In genomic region chr10:1036341-1036791, GRCh38 we compare ENCODE assay signal across 8 cellular contexts. TPM values are rescaled to one million over a fixed set of nuclear protein-coding genes. Genes with fewer than 3 reads are reported as not detected.
A peak's percentile ranks its signal among the peaks of the same experiment; 100 is the strongest.
DNase-seq lines count a peak whose midpoint lies in the region; ATAC-seq and TF ChIP-seq lines count a peak whose summit lies in the region.

No MANE protein-coding gene starts in this region.

- DNase-seq in activated naive CD4-positive, alpha-beta T cell treated with anti-CD3 and anti-CD28 coated beads, Interleukin-2, amount 10 ng/mL, durations not matched to agents 7 days and 5 days, result no peak
- DNase-seq in brain microvascular endothelial cell (peak; percentile 35), GM03348 (ENCODE audit: low spot score) (no peak), endothelial cell (ENCODE audit: low spot score) (no peak)
- DNase-seq in stimulated activated naive CD8-positive, alpha-beta T cell treated with anti-CD3 and anti-CD28 coated beads, Interleukin-15, amount 100 ng/mL, for 72 hours, result no peak

- TF ChIP-seq CTCF in brain microvascular endothelial cell (IDR thresholded peaks at IDR 0.05; ENCODE audit: low read depth, low read length, missing control alignments) (no peak), endothelial cell (IDR thresholded peaks at IDR 0.05; ENCODE audit: unreplicated experiment) (no peak)

- no peak overlapping the region for H3K4me3 Mint-ChIP-seq in activated naive CD4-positive, alpha-beta T cell treated with anti-CD3 and anti-CD28 coated beads, Interleukin-2, amount 50 U/mL, for 24 hours
- no peak overlapping the region for H3K4me3 Mint-ChIP-seq in activated naive CD4-positive, alpha-beta T cell treated with anti-CD3 and anti-CD28 coated beads, Interleukin-2, amount 10 ng/mL, durations not matched to agents 7 days and 5 days
- no peak overlapping the region for H3K4me3 Mint-ChIP-seq in stimulated activated naive CD8-positive, alpha-beta T cell treated with anti-CD3 and anti-CD28 coated beads, Interleukin-15, amount 100 ng/mL, for 72 hours
- no peak overlapping the region for H3K4me3 Mint-ChIP-seq in endothelial cell (ENCODE audit: unreplicated experiment)

- H3K27ac Mint-ChIP-seq in activated naive CD4-positive, alpha-beta T cell treated with anti-CD3 and anti-CD28 coated beads, Interleukin-2, amount 50 U/mL, for 24 hours, result peak overlapping the region; percentile 8
- no peak overlapping the region for H3K27ac Mint-ChIP-seq in activated naive CD4-positive, alpha-beta T cell treated with anti-CD3 and anti-CD28 coated beads, Interleukin-2, amount 10 ng/mL, durations not matched to agents 7 days and 5 days
- no peak overlapping the region for H3K27ac Mint-ChIP-seq in stimulated activated naive CD8-positive, alpha-beta T cell treated with anti-CD3 and anti-CD28 coated beads, Interleukin-15, amount 100 ng/mL, for 72 hours
- H3K27ac Mint-ChIP-seq in endothelial cell (ENCODE audit: unreplicated experiment), result no peak overlapping the region

- no peak overlapping the region for H3K4me3 ChIP-seq in brain microvascular endothelial cell (ENCODE audit: low read depth, low read length)

- peaks cover 17% of the 10 kb centered on the region for H3K36me3 ChIP-seq in brain microvascular endothelial cell (replicated peaks)

- peak; percentile 92 for ATAC-seq in HG03280 (IDR thresholded peaks at IDR 0.05; ENCODE audit: unreplicated experiment)
- ATAC-seq in stimulated activated naive CD8-positive, alpha-beta T cell treated with anti-CD3 and anti-CD28 coated beads, Interleukin-15, amount 100 ng/mL, for 72 hours, result peak; percentile 45
- ATAC-seq in GM19397 (IDR thresholded peaks at IDR 0.05; ENCODE audit: unreplicated experiment), result no peak

- no peak overlapping the region for H3K27ac ChIP-seq in brain microvascular endothelial cell

- H3K27me3 ChIP-seq in brain microvascular endothelial cell (replicated peaks), result no peaks in the 10 kb centered on the region

- in situ Hi-C loops in brain microvascular endothelial cell (cut with HindIII; ENCODE audit: low pct_ligation_motif_present, low sequenced_read_pairs), result no loop called here

- H3K36me3 Mint-ChIP-seq in activated naive CD4-positive, alpha-beta T cell treated with anti-CD3 and anti-CD28 coated beads, Interleukin-2, amount 50 U/mL, for 24 hours, result peaks cover 5% of the 10 kb centered on the region
- H3K36me3 Mint-ChIP-seq in activated naive CD4-positive, alpha-beta T cell treated with anti-CD3 and anti-CD28 coated beads, Interleukin-2, amount 10 ng/mL, durations not matched to agents 7 days and 5 days, result peaks cover 20% of the 10 kb centered on the region
- peaks cover 8% of the 10 kb centered on the region for H3K36me3 Mint-ChIP-seq in endothelial cell (ENCODE audit: low read depth, unreplicated experiment)

- H3K27me3 Mint-ChIP-seq in activated naive CD4-positive, alpha-beta T cell treated with anti-CD3 and anti-CD28 coated beads, Interleukin-2, amount 50 U/mL, for 24 hours, result no peaks in the 10 kb centered on the region
- H3K27me3 Mint-ChIP-seq in activated naive CD4-positive, alpha-beta T cell treated with anti-CD3 and anti-CD28 coated beads, Interleukin-2, amount 10 ng/mL, durations not matched to agents 7 days and 5 days, result no peaks in the 10 kb centered on the region
- no peaks in the 10 kb centered on the region for H3K27me3 Mint-ChIP-seq in stimulated activated naive CD8-positive, alpha-beta T cell treated with anti-CD3 and anti-CD28 coated beads, Interleukin-15, amount 100 ng/mL, for 72 hours
- H3K27me3 Mint-ChIP-seq in endothelial cell (ENCODE audit: unreplicated experiment), result peaks cover 5% of the 10 kb centered on the region

- H3K4me1 Mint-ChIP-seq in activated naive CD4-positive, alpha-beta T cell treated with anti-CD3 and anti-CD28 coated beads, Interleukin-2, amount 50 U/mL, for 24 hours, result no peaks in the 10 kb centered on the region
- H3K4me1 Mint-ChIP-seq in activated naive CD4-positive, alpha-beta T cell treated with anti-CD3 and anti-CD28 coated beads, Interleukin-2, amount 10 ng/mL, durations not matched to agents 7 days and 5 days, result peaks cover 14% of the 10 kb centered on the region
- peaks cover 15% of the 10 kb centered on the region for H3K4me1 Mint-ChIP-seq in stimulated activated naive CD8-positive, alpha-beta T cell treated with anti-CD3 and anti-CD28 coated beads, Interleukin-15, amount 100 ng/mL, for 72 hours
- H3K4me1 Mint-ChIP-seq in endothelial cell (ENCODE audit: unreplicated experiment), result no peaks in the 10 kb centered on the region

- CTCF ChIA-PET in activated naive CD4-positive, alpha-beta T cell treated with anti-CD3 and anti-CD28 coated beads, Interleukin-2, amount 10 ng/mL, durations not matched to agents 7 days and 5 days (lab: Charles Lee), result no interaction called here

- H3K9me3 Mint-ChIP-seq in activated naive CD4-positive, alpha-beta T cell treated with anti-CD3 and anti-CD28 coated beads, Interleukin-2, amount 50 U/mL, for 24 hours, result no peaks in the 10 kb centered on the region
- H3K9me3 Mint-ChIP-seq in activated naive CD4-positive, alpha-beta T cell treated with anti-CD3 and anti-CD28 coated beads, Interleukin-2, amount 10 ng/mL, durations not matched to agents 7 days and 5 days, result no peaks in the 10 kb centered on the region
- H3K9me3 Mint-ChIP-seq in stimulated activated naive CD8-positive, alpha-beta T cell treated with anti-CD3 and anti-CD28 coated beads, Interleukin-15, amount 100 ng/mL, for 72 hours, result no peaks in the 10 kb centered on the region
- H3K9me3 Mint-ChIP-seq in endothelial cell (ENCODE audit: unreplicated experiment), result no peaks in the 10 kb centered on the region

RNA-seq across cellular contexts. Expression of gene IDI2, which starts 10.7 kb away (rescaled TPM):
- total RNA-seq in endothelial cell (ENCODE audit: unreplicated experiment), result not detected

RNA-seq across cellular contexts. Expression of gene IDI1, which starts 12.6 kb away (rescaled TPM):
- 52.7 TPM for total RNA-seq in endothelial cell (ENCODE audit: unreplicated experiment)

RNA-seq across cellular contexts. Expression of gene WDR37, which starts 19.8 kb away (rescaled TPM):
- 32.6 TPM for total RNA-seq in endothelial cell (ENCODE audit: unreplicated experiment)

RNA-seq across cellular contexts. Expression of gene GTPBP4, which starts 48.1 kb away (rescaled TPM):
- 46.2 TPM for total RNA-seq in endothelial cell (ENCODE audit: unreplicated experiment)
